In the genomic region with DNA sequence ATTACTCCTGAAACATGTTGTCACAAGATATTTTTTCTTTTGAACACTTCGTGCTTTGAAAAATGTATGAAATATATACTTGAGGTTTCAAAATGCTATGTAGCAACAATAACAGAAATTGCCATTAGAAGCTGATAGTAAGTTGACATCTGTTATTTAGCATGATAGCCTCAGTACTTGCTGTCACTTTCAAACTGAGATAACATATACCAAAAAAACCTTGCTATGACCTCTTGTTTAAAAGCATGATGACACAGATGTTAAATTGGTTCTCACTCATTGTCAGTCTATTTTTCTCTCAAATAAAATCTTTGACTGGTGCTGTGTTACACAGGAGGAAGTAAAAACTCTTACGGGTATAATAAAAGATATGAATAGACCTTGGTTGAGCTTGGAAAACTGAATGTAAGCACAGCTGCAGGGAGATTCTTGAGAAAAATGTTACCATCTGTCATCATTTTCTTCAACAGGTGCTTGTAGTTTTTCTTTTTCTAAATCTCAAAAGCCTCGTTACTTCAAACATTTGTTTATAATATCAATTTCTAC, we compare ENCODE assay signal across 18 cellular contexts. TPM values are rescaled to one million over a fixed set of nuclear protein-coding genes. Genes with fewer than 3 reads are reported as not detected.
DNase-seq lines count a peak whose midpoint lies in the region; ATAC-seq and TF ChIP-seq lines count a peak whose summit lies in the region.
"Had no signal": no experiment of that assay in that cellular context is flagged by ENCODE, and none has a peak within 500 bp of the region (broad histone marks: within the 10 kb centered on the region; RNA-seq: fewer than 3 reads in every experiment).

No MANE protein-coding gene starts in this region.

- H3K79me2 ChIP-seq in SU-DHL-6 (ENCODE audit: insufficient read depth, low read length) = no peaks in the 10 kb centered on the region

- no peak for ATAC-seq in HG03342 (IDR thresholded peaks at IDR 0.05; ENCODE audit: unreplicated experiment)
- ATAC-seq: CD8-positive, alpha-beta T cell; HCT116; Right ventricle myocardium inferior had no signal

- no peaks in the 10 kb centered on the region for H4K20me1 ChIP-seq in SU-DHL-6 (ENCODE audit: low read depth, low read length)
- H4K20me1 ChIP-seq: BLaER1 treated with 17β-estradiol and CSF1 and Interleukin-3, amounts not matched to agents 10 nM and 100 nM had no signal

- DNase-seq in NCI-H748 (lab: John Stamatoyannopoulos, UW; ENCODE audit: unreplicated experiment) = peak; percentile 42
- no peak for DNase-seq in NCI-H748 treated with DMSO at 0.1 percent for 48 hours (lab: John Stamatoyannopoulos, UW)
- DNase-seq in NCI-H524 (lab: John Stamatoyannopoulos, UW) = peak; percentile 46 to 81
- DNase-seq in colonic mucosa = no peak
- no peak for DNase-seq in kidney glomerular epithelial cell (lab: John Stamatoyannopoulos, UW)
- DNase-seq: Calu3; CD8-positive, alpha-beta T cell; GM23248; NCI-H1417 treated with DMSO at 0.1 percent for 48 hours; NCI-H2029 treated with DMSO at 0.1 percent for 48 hours; NCI-H446 treated with DMSO at 0.1 percent for 48 hours; Peyer's patch had no signal

- intact Hi-C loops in colonic mucosa (cut with DNase I) = no loop called here

- H3K9me3 ChIP-seq in SU-DHL-6 (ENCODE audit: insufficient read depth, low read length) (no peaks in the 10 kb centered on the region), colonic mucosa (no peaks in the 10 kb centered on the region)
- H3K9me3 ChIP-seq: Peyer's patch had no signal

- H3K4me2 ChIP-seq in SU-DHL-6 (ENCODE audit: low read depth, low read length, poor library complexity, severe bottlenecking) = no peak overlapping the region
- H3K4me2 ChIP-seq: BLaER1 treated with 17β-estradiol and CSF1 and Interleukin-3, amounts not matched to agents 10 nM and 100 nM had no signal

- H3K27ac ChIP-seq in SU-DHL-6 (ENCODE audit: low read depth, low read length) (no peak overlapping the region), colonic mucosa (no peak overlapping the region)
- H3K27ac ChIP-seq: BLaER1 treated with 17β-estradiol and CSF1 and Interleukin-3, amounts not matched to agents 10 nM and 100 nM; GM23248; Peyer's patch had no signal

- H3K27me3 ChIP-seq in SU-DHL-6 (ENCODE audit: low read length) = 0 out of 2 replicates have a peak, but pooled peaks cover 2% of the 10 kb centered on the region
- no peaks in the 10 kb centered on the region for H3K27me3 ChIP-seq in colonic mucosa
- H3K27me3 ChIP-seq: BLaER1 treated with 17β-estradiol and CSF1 and Interleukin-3, amounts not matched to agents 10 nM and 100 nM; Peyer's patch had no signal

- H3F3A ChIP-seq in SU-DHL-6 (ENCODE audit: insufficient read depth) = 0 out of 2 replicates have a peak, but pooled peaks cover 2% of the 10 kb centered on the region

- H3K9me2 ChIP-seq in SU-DHL-6 (replicated peaks; ENCODE audit: insufficient read depth, low read length) = no peaks in the 10 kb centered on the region

- H3K4me1 ChIP-seq in colonic mucosa = no peaks in the 10 kb centered on the region
- H3K4me1 ChIP-seq: Peyer's patch had no signal

- no peaks in the 10 kb centered on the region for H3K36me3 ChIP-seq in SU-DHL-6 (ENCODE audit: low read length)
- H3K36me3 ChIP-seq in colonic mucosa = no peaks in the 10 kb centered on the region
- H3K36me3 ChIP-seq: BLaER1 treated with 17β-estradiol and CSF1 and Interleukin-3, amounts not matched to agents 10 nM and 100 nM; Peyer's patch had no signal

- H3K4me3 ChIP-seq in SU-DHL-6 (ENCODE audit: insufficient read depth, low read length, poor library complexity, severe bottlenecking) (no peak overlapping the region), colonic mucosa (no peak overlapping the region)
- H3K4me3 ChIP-seq: BLaER1 treated with 17β-estradiol and CSF1 and Interleukin-3, amounts not matched to agents 10 nM and 100 nM; GM23248; Peyer's patch had no signal

- H3K9ac ChIP-seq in SU-DHL-6 (ENCODE audit: low read length) = no peak overlapping the region
- H3K9ac ChIP-seq in colonic mucosa (ENCODE audit: low read depth in 2 of 2, low read length in 2 of 2) = no peak overlapping the region
- H3K9ac ChIP-seq: BLaER1 treated with 17β-estradiol and CSF1 and Interleukin-3, amounts not matched to agents 10 nM and 100 nM; GM23248 had no signal

- TF ChIP-seq CTCF in SU-DHL-6 (IDR thresholded peaks at IDR 0.05; ENCODE audit: insufficient read depth, low read length, poor library complexity, severe bottlenecking) (no peak), colonic mucosa (IDR thresholded peaks at IDR 0.05) (no peak)

- peak overlapping the region; percentile 5 for H2AFZ ChIP-seq in SU-DHL-6 (ENCODE audit: low read depth, low read length, severe bottlenecking)
- H2AFZ ChIP-seq: GM23248 had no signal

RNA-seq across cellular contexts. Expression of a gene that starts 18.6 kb away (rescaled TPM):
- 1 to 10 TPM; 2.3 to 5.6 TPM for total RNA-seq in colonic mucosa
- total RNA-seq: A673; CD8-positive, alpha-beta T cell had no signal

Comparison
In these comparisons a context has a peak if more than half of its experiments do, and no peak if none do; other contexts are left out.
1. DNase-seq: peak in NCI-H748 (single experiment) and NCI-H524 (2 of 2); none in NCI-H748 treated with DMSO at 0.1 percent for 48 hours (single experiment), colonic mucosa (single experiment) and kidney glomerular epithelial cell (single experiment).